In genomic region chr10:24707445-24707844, GRCh38 we compare ENCODE assay signal across 13 cellular contexts. TPM values are rescaled to one million over a fixed set of nuclear protein-coding genes. Genes with fewer than 3 reads are reported as not detected.
DNase-seq lines count a peak whose midpoint lies in the region; ATAC-seq and TF ChIP-seq lines count a peak whose summit lies in the region.
"Had no signal": no experiment of that assay in that cellular context is flagged by ENCODE, and none has a peak within 500 bp of the region (broad histone marks: within the 10 kb centered on the region; RNA-seq: fewer than 3 reads in every experiment).

No MANE protein-coding gene starts in this region.

- no peak for DNase-seq in epithelial cell of prostate (ENCODE audit: low read depth, low spot score)
- no peak for DNase-seq in MG63
- DNase-seq in islet precursor cell, result no peak
- DNase-seq in activated T-helper 1 cell treated with anti-CD3 and anti-CD28 coated beads, Interleukin-12 subunit alpha, Interleukin-12 subunit beta, Interleukin-2, Interleukin-4 antibody, amounts not matched to agents 30 ng/mL and 10 ng/mL and 1 ng/mL, durations not matched to agents 14 hours and 24 hours and 36 hours (ENCODE audit: low spot score), result no peak
- DNase-seq: DMS 273 treated with DMSO at 0.1 percent for 48 hours, Peyer's patch, posterior cingulate gyrus, upper lobe of left lung had no signal

- H3K27me3 ChIP-seq in MG63, result no peaks in the 10 kb centered on the region
- H3K27me3 ChIP-seq: Peyer's patch, upper lobe of left lung had no signal

- no peak overlapping the region for H3K27ac Mint-ChIP-seq in activated T-helper 1 cell treated with anti-CD3 and anti-CD28 coated beads, Interleukin-12 subunit alpha, Interleukin-12 subunit beta, Interleukin-2, Interleukin-4 antibody, amounts not matched to agents 30 ng/mL and 10 ng/mL and 1 ng/mL, durations not matched to agents 14 hours and 24 hours and 36 hours
- H3K27ac Mint-ChIP-seq: memory B cell had no signal

- no peak for TF ChIP-seq POLR2A in GM18505 (IDR thresholded peaks at IDR 0.05; ENCODE audit: borderline replicate concordance, extremely low read depth, insufficient read depth, insufficient read length)

- H3K27ac ChIP-seq in epithelial cell of prostate, result peak overlapping the region; percentile 67
- H3K27ac ChIP-seq: Peyer's patch, upper lobe of left lung had no signal

- no peaks in the 10 kb centered on the region for H3K27me3 Mint-ChIP-seq in activated T-helper 1 cell treated with anti-CD3 and anti-CD28 coated beads, Interleukin-12 subunit alpha, Interleukin-12 subunit beta, Interleukin-2, Interleukin-4 antibody, amounts not matched to agents 30 ng/mL and 10 ng/mL and 1 ng/mL, durations not matched to agents 14 hours and 24 hours and 36 hours (ENCODE audit: insufficient read depth)
- H3K27me3 Mint-ChIP-seq: memory B cell had no signal

- H3K36me3 ChIP-seq in MG63, result no peaks in the 10 kb centered on the region
- H3K36me3 ChIP-seq: Peyer's patch, upper lobe of left lung had no signal

- intact Hi-C loops in activated T-helper 1 cell treated with anti-CD3 and anti-CD28 coated beads, Interleukin-12 subunit alpha, Interleukin-12 subunit beta, Interleukin-2, Interleukin-4 antibody, amounts not matched to agents 30 ng/mL and 10 ng/mL and 1 ng/mL, durations not matched to agents 14 hours and 24 hours and 36 hours (cut with micrococcal nuclease), result loop anchor here (1.0 to 5.0 kb wide), 5 partner anchors 17 to 310 kb away; partner anchors contain the start of genes ENKUR and THNSL1

- no peak overlapping the region for H3K4me3 ChIP-seq in MG63
- H3K4me3 ChIP-seq: Peyer's patch, upper lobe of left lung had no signal

- H3K36me3 Mint-ChIP-seq in activated T-helper 1 cell treated with anti-CD3 and anti-CD28 coated beads, Interleukin-12 subunit alpha, Interleukin-12 subunit beta, Interleukin-2, Interleukin-4 antibody, amounts not matched to agents 30 ng/mL and 10 ng/mL and 1 ng/mL, durations not matched to agents 14 hours and 24 hours and 36 hours (ENCODE audit: low read depth), result peaks cover 3% of the 10 kb centered on the region

- peaks cover 14% of the 10 kb centered on the region for H3K4me1 Mint-ChIP-seq in activated T-helper 1 cell treated with anti-CD3 and anti-CD28 coated beads, Interleukin-12 subunit alpha, Interleukin-12 subunit beta, Interleukin-2, Interleukin-4 antibody, amounts not matched to agents 30 ng/mL and 10 ng/mL and 1 ng/mL, durations not matched to agents 14 hours and 24 hours and 36 hours (ENCODE audit: low read depth)

- H3K9me3 ChIP-seq in MG63, result no peaks in the 10 kb centered on the region
- H3K9me3 ChIP-seq: Peyer's patch, upper lobe of left lung had no signal

- H3K4me3 Mint-ChIP-seq in activated T-helper 1 cell treated with anti-CD3 and anti-CD28 coated beads, Interleukin-12 subunit alpha, Interleukin-12 subunit beta, Interleukin-2, Interleukin-4 antibody, amounts not matched to agents 30 ng/mL and 10 ng/mL and 1 ng/mL, durations not matched to agents 14 hours and 24 hours and 36 hours, result no peak overlapping the region
- H3K4me3 Mint-ChIP-seq: memory B cell had no signal

- H3K9me3 Mint-ChIP-seq in activated T-helper 1 cell treated with anti-CD3 and anti-CD28 coated beads, Interleukin-12 subunit alpha, Interleukin-12 subunit beta, Interleukin-2, Interleukin-4 antibody, amounts not matched to agents 30 ng/mL and 10 ng/mL and 1 ng/mL, durations not matched to agents 14 hours and 24 hours and 36 hours, result no peaks in the 10 kb centered on the region
- H3K9me3 Mint-ChIP-seq: memory B cell had no signal

- ATAC-seq in GM18498 (IDR thresholded peaks at IDR 0.05; ENCODE audit: unreplicated experiment) (peak; percentile 64), GM19035 (IDR thresholded peaks at IDR 0.05; ENCODE audit: unreplicated experiment) (peak; percentile 76), HG03108 (IDR thresholded peaks at IDR 0.05; ENCODE audit: unreplicated experiment) (peak; percentile 47), GM18505 (IDR thresholded peaks at IDR 0.05; ENCODE audit: unreplicated experiment) (no peak)

RNA-seq across cellular contexts. Expression of gene ARHGAP21, which starts 16.2 kb away (rescaled TPM):
- 29.1 and 48.7 TPM in 2 replicates for total RNA-seq in MG63 (2014; rRNA removed; shearing (Covaris generic); ENCODE audit: low replicate concordance)
- total RNA-seq in activated T-helper 1 cell treated with anti-CD3 and anti-CD28 coated beads, Interleukin-12 subunit alpha, Interleukin-12 subunit beta, Interleukin-2, Interleukin-4 antibody, amounts not matched to agents 30 ng/mL and 10 ng/mL and 1 ng/mL, durations not matched to agents 14 hours and 24 hours and 36 hours, result 51.1 and 59.4 TPM in 2 replicates
